In genomic region chr12:52070243-52070925, GRCh38 we compare ENCODE assay signal across 8 cellular contexts. TPM values are rescaled to one million over a fixed set of nuclear protein-coding genes. Genes with fewer than 3 reads are reported as not detected.
DNase-seq lines count a peak whose midpoint lies in the region; ATAC-seq and TF ChIP-seq lines count a peak whose summit lies in the region.

No MANE protein-coding gene starts in this region.

- TSS peak; percentile 60 for BruUV-seq in PC-9 (replicated peaks; lab: Mats Ljungman, UMichigan)

- peaks cover 6% of the 10 kb centered on the region for H3F3A ChIP-seq in PC-9 (ENCODE audit: insufficient read depth, low read depth)

- H2AK5ac ChIP-seq in trophoblast cell (ENCODE audit: low read length): peak overlapping the region; percentile 80

- peak overlapping the region; percentile 88 for H3K4me2 ChIP-seq in PC-9
- peak overlapping the region; percentile 66 for H3K4me2 ChIP-seq in trophoblast cell (ENCODE audit: low read length)

- H3K14ac ChIP-seq in trophoblast cell (ENCODE audit: low read length): peak overlapping the region; percentile 89

- peak overlapping the region; percentile 98 for H4K91ac ChIP-seq in trophoblast cell (ENCODE audit: low read depth, low read length)

- DNase-seq in PC-9: no peak
- DNase-seq in epithelial cell of proximal tubule (ENCODE audit: low read depth): no peak
- DNase-seq in trophoblast cell: no peak
- no peak for DNase-seq in NCI-H345 (lab: John Stamatoyannopoulos, UW)
- no peak for DNase-seq in COLO668 (lab: John Stamatoyannopoulos, UW; ENCODE audit: unreplicated experiment)
- DNase-seq in HK-2 (ENCODE audit: unreplicated experiment): no peak
- no peak for DNase-seq in SHP77 (lab: John Stamatoyannopoulos, UW)

- peak overlapping the region; percentile 42 for H2BK5ac ChIP-seq in trophoblast cell (ENCODE audit: low read depth, low read length, poor library complexity)

- peak overlapping the region; percentile 83 for H4K12ac ChIP-seq in trophoblast cell (ENCODE audit: low read depth, low read length)

- peaks cover 6% of the 10 kb centered on the region for H3K79me1 ChIP-seq in trophoblast cell (ENCODE audit: low read length)

- H3K18ac ChIP-seq in trophoblast cell (ENCODE audit: low read length): peak overlapping the region; percentile 90

- H3K4me1 ChIP-seq in PC-9 (replicated peaks; ENCODE audit: insufficient read depth) (peaks cover 20% of the 10 kb centered on the region), trophoblast cell (ENCODE audit: control insufficient read depth in 1 of 2, insufficient read depth in 2 of 2, low read length in 2 of 2) (peaks cover 2 to 14% of the 10 kb centered on the region in 2 experiments)

- peak overlapping the region; percentile 88 for H3K4ac ChIP-seq in trophoblast cell (ENCODE audit: low read depth, low read length)

- H2BK12ac ChIP-seq in trophoblast cell (ENCODE audit: low read length): no peak overlapping the region

- H3K9me3 ChIP-seq in PC-9 (ENCODE audit: insufficient read depth, low read depth) (no peaks in the 10 kb centered on the region), trophoblast cell (ENCODE audit: insufficient read depth, low read depth, low read length) (no peaks in the 10 kb centered on the region)

- H3K36me3 ChIP-seq in PC-9 (ENCODE audit: low read depth) (peaks cover 14% of the 10 kb centered on the region; the same call in 1 of the 2 replicates), trophoblast cell (ENCODE audit: control insufficient read depth in 1 of 2, insufficient read depth in 2 of 2, low read length in 2 of 2) (peaks cover 21 to 26% of the 10 kb centered on the region in 2 experiments)

- no CpG with 5 or more reads among the region's 31 CpGs for WGBS in trophoblast cell (ENCODE audit: extremely low coverage, insufficient coverage, insufficient read length)

- intact Hi-C loops in PC-9 (cut with micrococcal nuclease; ENCODE audit: unreplicated experiment): loop anchor here (1.0 kb wide), 1 partner anchor 45 kb away; no protein-coding TSS in a partner anchor

- H3K4me3 ChIP-seq in PC-9 (peak overlapping the region; percentile 89), epithelial cell of proximal tubule (ENCODE audit: low read depth, low read length) (peak overlapping the region; percentile 88), trophoblast cell (ENCODE audit: low read depth, low read length) (peak overlapping the region; percentile 99)

- H3K79me2 ChIP-seq in PC-9 (ENCODE audit: low read depth): peaks cover 54% of the 10 kb centered on the region
- peaks cover 11% of the 10 kb centered on the region for H3K79me2 ChIP-seq in trophoblast cell (ENCODE audit: control insufficient read depth, insufficient read depth, low read length, poor library complexity)

- CTCF ChIA-PET in PC-9 (lab: Charles Lee): interaction anchor here (1.0 to 3.3 kb wide), 4 partner anchors 22 to 45 kb away, joined by 3 to 20 read pairs (median 11); no protein-coding TSS in a partner anchor

- peak overlapping the region; percentile 97 for H3K9ac ChIP-seq in trophoblast cell (ENCODE audit: low read length)

- peaks cover 33% of the 10 kb centered on the region for H4K20me1 ChIP-seq in PC-9 (ENCODE audit: insufficient read depth)

- H2AFZ ChIP-seq in PC-9: peak overlapping the region; percentile 82
- H2AFZ ChIP-seq in trophoblast cell (ENCODE audit: insufficient read depth, low read length, poor library complexity): peak overlapping the region; percentile 84

- H3K9me2 ChIP-seq in PC-9 (ENCODE audit: insufficient read depth): no peaks in the 10 kb centered on the region

- POLR2A ChIA-PET in PC-9 (lab: Charles Lee; ENCODE audit: unreplicated experiment): interaction anchor here (0.6 to 1.2 kb wide), 4 partner anchors 22 to 38 kb away, joined by 3 to 11 read pairs (median 4); no protein-coding TSS in a partner anchor

- no peak overlapping the region for H3K23ac ChIP-seq in trophoblast cell (ENCODE audit: low read length)

- TF ChIP-seq CTCF in PC-9 (conservative IDR thresholded peaks at IDR 0.05) (no peak), epithelial cell of proximal tubule (conservative IDR thresholded peaks at IDR 0.05; ENCODE audit: low read depth, low read length) (no peak)

- H4K8ac ChIP-seq in trophoblast cell (ENCODE audit: low read depth, low read length): peak overlapping the region; percentile 96

- peak overlapping the region; percentile 99 for H2BK120ac ChIP-seq in trophoblast cell (ENCODE audit: insufficient read depth, low read length, poor library complexity)

- H3K27me3 ChIP-seq in PC-9 (ENCODE audit: insufficient read depth, low read depth) (peaks cover 6% of the 10 kb centered on the region; the same call in 1 of the 2 replicates), trophoblast cell (ENCODE audit: insufficient read depth, low read length) (no peaks in the 10 kb centered on the region)

- peak; percentile 4 for ATAC-seq in GM21528 (IDR thresholded peaks at IDR 0.05; ENCODE audit: low FRiP score, unreplicated experiment)

- H3K27ac ChIP-seq in PC-9 (peak overlapping the region; percentile 80), trophoblast cell (ENCODE audit: low read depth, low read length) (no peak overlapping the region)

RNA-seq across cellular contexts. Expression of gene ATG101, which starts 0.6 kb away (rescaled TPM):
- total RNA-seq in PC-9 (2021) (44.6 and 59.0 TPM in 2 replicates), epithelial cell of proximal tubule (66.2 and 71.3 TPM in 2 replicates)
- polyA plus RNA-seq in trophoblast cell (2013): 42.6 and 44.2 TPM in 2 replicates

RNA-seq across cellular contexts. Expression of gene SMIM41, which starts 9.1 kb away (rescaled TPM):
- 0.28 TPM in 1 of 2 replicates, not detected in the other for total RNA-seq in PC-9 (2021)
- not detected in 2 replicates for total RNA-seq in epithelial cell of proximal tubule
- polyA plus RNA-seq in trophoblast cell (2013): not detected in 2 replicates

RNA-seq across cellular contexts. Expression of gene NR4A1, which starts 19.1 kb away (rescaled TPM):
- total RNA-seq in PC-9 (2021) (6.5 and 13.4 TPM in 2 replicates), epithelial cell of proximal tubule (2.2 and 4.3 TPM in 2 replicates)
- polyA plus RNA-seq in trophoblast cell (2013): 65.4 and 69.2 TPM in 2 replicates
